ENCODE assay signal across 1 cellular context in genomic region chr5:137516251-137516797, GRCh38.
TF ChIP-seq lines count a peak whose summit lies in the region.

No MANE protein-coding gene starts in this region.

TF ChIP-seq in HCT116, 20 proteins besides CTCF, POLR2A, EP300 and RAD21 (continued from another document):
- TF ChIP-seq CEBPB (IDR thresholded peaks at IDR 0.05; ENCODE audit: low read depth) (no peak), ZFX (IDR thresholded peaks at IDR 0.05) (no peak), ZBTB33 (IDR thresholded peaks at IDR 0.05; ENCODE audit: extremely low read depth, insufficient replicate concordance, low read length) (no peak), SP1 (IDR thresholded peaks at IDR 0.05; ENCODE audit: low read depth) (no peak), EZH2 (IDR thresholded peaks at IDR 0.05) (no peak), ZNF274 (IDR thresholded peaks at IDR 0.05; ENCODE audit: low read depth, low read length) (no peak)
- TF ChIP-seq, protein P1, sequence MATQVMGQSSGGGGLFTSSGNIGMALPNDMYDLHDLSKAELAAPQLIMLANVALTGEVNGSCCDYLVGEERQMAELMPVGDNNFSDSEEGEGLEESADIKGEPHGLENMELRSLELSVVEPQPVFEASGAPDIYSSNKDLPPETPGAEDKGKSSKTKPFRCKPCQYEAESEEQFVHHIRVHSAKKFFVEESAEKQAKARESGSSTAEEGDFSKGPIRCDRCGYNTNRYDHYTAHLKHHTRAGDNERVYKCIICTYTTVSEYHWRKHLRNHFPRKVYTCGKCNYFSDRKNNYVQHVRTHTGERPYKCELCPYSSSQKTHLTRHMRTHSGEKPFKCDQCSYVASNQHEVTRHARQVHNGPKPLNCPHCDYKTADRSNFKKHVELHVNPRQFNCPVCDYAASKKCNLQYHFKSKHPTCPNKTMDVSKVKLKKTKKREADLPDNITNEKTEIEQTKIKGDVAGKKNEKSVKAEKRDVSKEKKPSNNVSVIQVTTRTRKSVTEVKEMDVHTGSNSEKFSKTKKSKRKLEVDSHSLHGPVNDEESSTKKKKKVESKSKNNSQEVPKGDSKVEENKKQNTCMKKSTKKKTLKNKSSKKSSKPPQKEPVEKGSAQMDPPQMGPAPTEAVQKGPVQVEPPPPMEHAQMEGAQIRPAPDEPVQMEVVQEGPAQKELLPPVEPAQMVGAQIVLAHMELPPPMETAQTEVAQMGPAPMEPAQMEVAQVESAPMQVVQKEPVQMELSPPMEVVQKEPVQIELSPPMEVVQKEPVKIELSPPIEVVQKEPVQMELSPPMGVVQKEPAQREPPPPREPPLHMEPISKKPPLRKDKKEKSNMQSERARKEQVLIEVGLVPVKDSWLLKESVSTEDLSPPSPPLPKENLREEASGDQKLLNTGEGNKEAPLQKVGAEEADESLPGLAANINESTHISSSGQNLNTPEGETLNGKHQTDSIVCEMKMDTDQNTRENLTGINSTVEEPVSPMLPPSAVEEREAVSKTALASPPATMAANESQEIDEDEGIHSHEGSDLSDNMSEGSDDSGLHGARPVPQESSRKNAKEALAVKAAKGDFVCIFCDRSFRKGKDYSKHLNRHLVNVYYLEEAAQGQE (IDR thresholded peaks at IDR 0.05; ENCODE audit: low read depth), result no peak
- TF ChIP-seq, protein P2, sequence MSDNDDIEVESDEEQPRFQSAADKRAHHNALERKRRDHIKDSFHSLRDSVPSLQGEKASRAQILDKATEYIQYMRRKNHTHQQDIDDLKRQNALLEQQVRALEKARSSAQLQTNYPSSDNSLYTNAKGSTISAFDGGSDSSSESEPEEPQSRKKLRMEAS (IDR thresholded peaks at IDR 0.05), result no peak
